ENCODE assay signal across 9 cellular contexts in the genomic region with DNA sequence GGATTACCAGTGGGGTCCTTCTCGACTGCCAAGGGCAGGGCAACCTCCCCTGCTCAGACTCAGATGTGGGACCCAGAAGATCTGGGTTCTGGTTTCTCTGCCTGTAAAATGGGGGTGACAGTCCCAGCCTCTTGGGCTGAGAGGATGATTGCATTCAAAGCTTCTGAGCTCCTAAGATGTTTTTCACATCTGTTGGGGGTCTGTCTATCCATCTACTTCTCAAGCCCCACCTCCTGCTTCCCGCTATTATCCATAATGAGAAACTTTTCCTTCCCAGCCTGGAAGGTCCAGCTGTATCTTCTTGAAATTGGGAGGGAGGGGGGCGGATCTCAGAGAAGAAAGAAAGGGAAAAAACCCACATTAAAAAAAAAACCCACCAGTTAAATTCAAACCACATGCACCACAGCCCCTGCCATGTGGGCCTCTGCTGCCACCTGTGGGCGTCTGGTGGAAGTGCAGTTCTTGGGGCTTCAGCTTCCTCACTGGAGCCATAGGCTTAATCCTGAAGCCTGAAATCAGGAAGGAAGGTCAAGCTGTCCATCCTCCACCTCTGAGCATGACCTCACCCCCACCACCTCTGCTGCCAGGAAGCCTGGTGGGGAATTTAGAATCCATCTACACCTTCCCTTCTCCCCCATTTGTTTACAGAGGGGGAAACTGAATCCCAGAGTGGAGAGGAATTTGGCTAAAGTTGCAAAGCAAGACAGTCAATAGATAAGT. TPM values are rescaled to one million over a fixed set of nuclear protein-coding genes. Genes with fewer than 3 reads are reported as not detected.
DNase-seq lines count a peak whose midpoint lies in the region; ATAC-seq and TF ChIP-seq lines count a peak whose summit lies in the region.
"Had no signal": no experiment of that assay in that cellular context is flagged by ENCODE, and none has a peak within 500 bp of the region (broad histone marks: within the 10 kb centered on the region; RNA-seq: fewer than 3 reads in every experiment).

No MANE protein-coding gene starts in this region.

- no peaks in the 10 kb centered on the region for H3K79me2 ChIP-seq in OCI-LY7 (ENCODE audit: insufficient read depth, low read depth, low read length)

- CTCF ChIA-PET in CD8-positive, alpha-beta memory T cell (lab: Charles Lee) = interaction anchor here (0.7 to 8.4 kb wide), 25 partner anchors 8 to 330 kb away, joined by 3 to 109 read pairs (median 4); a partner anchor contains a TSS
- CTCF ChIA-PET in OCI-LY7 (lab: Charles Lee; ENCODE audit: unreplicated experiment) = interaction anchor here (0.6 to 2.2 kb wide), 8 partner anchors 17 to 88 kb away, joined by 3 to 17 read pairs (median 4); no protein-coding TSS in a partner anchor
- CTCF ChIA-PET in naive thymus-derived CD4-positive, alpha-beta T cell (lab: Charles Lee) = interaction anchor here (0.6 to 3.6 kb wide), 14 partner anchors 14 to 553 kb away, joined by 3 to 28 read pairs (median 5); a partner anchor contains a TSS

- H3K4me3 Mint-ChIP-seq in CD8-positive, alpha-beta memory T cell = no peak overlapping the region
- H3K4me3 Mint-ChIP-seq in naive thymus-derived CD4-positive, alpha-beta T cell = no peak overlapping the region

- no peaks in the 10 kb centered on the region for H3K9me3 ChIP-seq in CD8-positive, alpha-beta memory T cell (ENCODE audit: low read length)
- no peaks in the 10 kb centered on the region for H3K9me3 ChIP-seq in OCI-LY7 (ENCODE audit: low read length)
- no peaks in the 10 kb centered on the region for H3K9me3 ChIP-seq in naive thymus-derived CD4-positive, alpha-beta T cell (ENCODE audit: control insufficient read depth in 2 of 3, low read length in 3 of 3)

- H3K27me3 Mint-ChIP-seq in CD8-positive, alpha-beta memory T cell = peaks cover 0 to 6% of the 10 kb centered on the region in 2 donors
- H3K27me3 Mint-ChIP-seq in naive thymus-derived CD4-positive, alpha-beta T cell = peaks cover 0 to 11% (median 0%) of the 10 kb centered on the region in 5 donors

- H3K36me3 Mint-ChIP-seq in CD8-positive, alpha-beta memory T cell = no peaks in the 10 kb centered on the region
- no peaks in the 10 kb centered on the region for H3K36me3 Mint-ChIP-seq in naive thymus-derived CD4-positive, alpha-beta T cell

- H3K9me2 ChIP-seq in OCI-LY7 (ENCODE audit: insufficient read depth, low read length) = no peaks in the 10 kb centered on the region

- no peaks in the 10 kb centered on the region for H3K9me3 Mint-ChIP-seq in CD8-positive, alpha-beta memory T cell
- H3K9me3 Mint-ChIP-seq in naive thymus-derived CD4-positive, alpha-beta T cell = no peaks in the 10 kb centered on the region

- no TSS peak for BruUV-seq in OCI-LY7 (replicated peaks; lab: Mats Ljungman, UMichigan)

- H3K4me2 ChIP-seq in OCI-LY7 (ENCODE audit: low read length) = 0 out of 2 replicates have a peak overlapping the region, but pooled peaks have one; percentile 4

- no peaks in the 10 kb centered on the region for H3K4me1 ChIP-seq in CD8-positive, alpha-beta memory T cell (ENCODE audit: insufficient read depth, low read length)
- H3K4me1 ChIP-seq in OCI-LY7 (ENCODE audit: insufficient read depth, low read length, poor library complexity, severe bottlenecking) = peaks cover 13% of the 10 kb centered on the region
- H3K4me1 ChIP-seq in naive thymus-derived CD4-positive, alpha-beta T cell (ENCODE audit: control insufficient read depth in 2 of 2, insufficient read depth in 2 of 2, low read length in 2 of 2) = no peaks in the 10 kb centered on the region

- H3K27ac ChIP-seq in CD8-positive, alpha-beta memory T cell (ENCODE audit: low read depth, low read length) = no peak overlapping the region
- no peak overlapping the region for H3K27ac ChIP-seq in OCI-LY7 (ENCODE audit: low read depth, low read length, poor library complexity, severe bottlenecking)
- H3K27ac ChIP-seq in naive thymus-derived CD4-positive, alpha-beta T cell (ENCODE audit: low read depth, low read length) = no peak overlapping the region

- H3K27ac Mint-ChIP-seq in CD8-positive, alpha-beta memory T cell = no peak overlapping the region
- H3K27ac Mint-ChIP-seq in naive thymus-derived CD4-positive, alpha-beta T cell = no peak overlapping the region

- DNase-seq in CD8-positive, alpha-beta memory T cell = peak; percentile 62 to 83 (median 72)
- DNase-seq in HuH-7.5 (ENCODE audit: low spot score) = peak; percentile 90
- peak; percentile 77 for DNase-seq in OCI-LY7 (ENCODE audit: low spot score)
- DNase-seq in activated T-cell treated with anti-CD3 and anti-CD28 coated beads for 1 hour (ENCODE audit: low read depth) = peak; percentile 76
- DNase-seq in erythroblast (lab: John Stamatoyannopoulos, UW) = peak; percentile 54 to 78
- DNase-seq in naive thymus-derived CD4-positive, alpha-beta T cell = peak; percentile 59 to 82 (median 68)
- DNase-seq in stimulated activated CD8-positive, alpha-beta memory T cell treated with anti-CD3 and anti-CD28 coated beads, Interleukin-7, amount 100 ng/mL, for 48 hours (ENCODE audit: extremely low read depth in 1 of 2, low read depth in 1 of 2) = peak; percentile 40 to 53

- H3K36me3 ChIP-seq in CD8-positive, alpha-beta memory T cell (ENCODE audit: insufficient read depth, low read length) = no peaks in the 10 kb centered on the region
- no peaks in the 10 kb centered on the region for H3K36me3 ChIP-seq in OCI-LY7 (ENCODE audit: insufficient read depth, low read length)
- H3K36me3 ChIP-seq in naive thymus-derived CD4-positive, alpha-beta T cell (ENCODE audit: control insufficient read depth in 2 of 3, insufficient read depth in 3 of 3, low read length in 3 of 3) = no peaks in the 10 kb centered on the region

- peak overlapping the region; percentile 63; the same call in 1 of the 2 replicates for H2AFZ ChIP-seq in OCI-LY7 (ENCODE audit: low read length)

- TF ChIP-seq POLR2A in erythroblast (IDR thresholded peaks at IDR 0.05; ENCODE audit: low read length) = no peak

- no peaks in the 10 kb centered on the region for H4K20me1 ChIP-seq in OCI-LY7 (ENCODE audit: insufficient read depth, low read length)

- H3K27me3 ChIP-seq in CD8-positive, alpha-beta memory T cell (ENCODE audit: insufficient read depth, low read length, poor library complexity, severe bottlenecking) = no peaks in the 10 kb centered on the region
- H3K27me3 ChIP-seq in naive thymus-derived CD4-positive, alpha-beta T cell (ENCODE audit: control insufficient read depth in 2 of 2, insufficient read depth in 2 of 2, low read length in 2 of 2) = no peaks in the 10 kb centered on the region

- TF ChIP-seq CTCF in OCI-LY7 (conservative IDR thresholded peaks at IDR 0.05; ENCODE audit: low read length) = peak; percentile 99

- peak; percentile 92 for ATAC-seq in naive thymus-derived CD4-positive, alpha-beta T cell
- no peak for ATAC-seq in GM18870 (IDR thresholded peaks at IDR 0.05; ENCODE audit: unreplicated experiment)

- intact Hi-C loops in OCI-LY7 (cut with micrococcal nuclease; ENCODE audit: unreplicated experiment) = loop anchor here (1.0 kb wide), 2 partner anchors 28 to 40 kb away; no protein-coding TSS in a partner anchor
- intact Hi-C loops in naive thymus-derived CD4-positive, alpha-beta T cell (cut with micrococcal nuclease) = loop anchor here (1.0 kb wide), 3 partner anchors 28 to 504 kb away; no protein-coding TSS in a partner anchor

- H3K4me3 ChIP-seq in CD8-positive, alpha-beta memory T cell (ENCODE audit: low read length) = no peak overlapping the region
- H3K4me3 ChIP-seq in OCI-LY7 (ENCODE audit: low read depth, low read length, poor library complexity, severe bottlenecking) = no peak overlapping the region
- no peak overlapping the region for H3K4me3 ChIP-seq in naive thymus-derived CD4-positive, alpha-beta T cell (ENCODE audit: low read length)

- H3K4me1 Mint-ChIP-seq in CD8-positive, alpha-beta memory T cell = no peaks in the 10 kb centered on the region
- peaks cover 0 to 6% (median 0%) of the 10 kb centered on the region in 7 donors for H3K4me1 Mint-ChIP-seq in naive thymus-derived CD4-positive, alpha-beta T cell

- POLR2A ChIA-PET in CD8-positive, alpha-beta memory T cell (lab: Charles Lee) = interaction anchor here (0.7 to 1.8 kb wide), 4 partner anchors 14 to 364 kb away, joined by 3 to 7 read pairs (median 4); a partner anchor contains a TSS
- POLR2A ChIA-PET in OCI-LY7 (lab: Charles Lee) = interaction anchor here (0.6 to 0.9 kb wide), 4 partner anchors 21 to 1165 kb away, joined by 3 to 5 read pairs (median 3); no protein-coding TSS in a partner anchor
- POLR2A ChIA-PET in naive thymus-derived CD4-positive, alpha-beta T cell (lab: Charles Lee) = interaction anchor here (1.3 kb wide), 1 partner anchor 40 kb away, joined by 3 read pairs; no protein-coding TSS in a partner anchor

RNA-seq across cellular contexts. Expression of a gene that starts 27.3 kb away (rescaled TPM):
- total RNA-seq in CD8-positive, alpha-beta memory T cell = not detected
- not detected for polyA plus RNA-seq in CD8-positive, alpha-beta memory T cell
- 0.19 and 0.21 TPM in 2 replicates for total RNA-seq in OCI-LY7 (2014; rRNA removed; shearing (Covaris generic))
- 0.57 and 1.4 TPM in 2 replicates for total RNA-seq in OCI-LY7 (2022)
- total RNA-seq in naive thymus-derived CD4-positive, alpha-beta T cell = 1 to 10 TPM in 1 of 5 experiments, under 1 TPM in 2, not detected in 2; 0.11 to 1.1 (median 0.98) TPM
- polyA plus RNA-seq in naive thymus-derived CD4-positive, alpha-beta T cell = not detected
- total RNA-seq: T-helper 1 cell treated with Interleukin-12 subunit alpha and Interleukin-12 subunit beta and Interleukin-4 antibody, amounts not matched to agents 30 ng/mL and 1 ng/mL, for 36 hours had no signal

RNA-seq across cellular contexts. Expression of a gene that starts 40.8 kb away (rescaled TPM):
- 10 to 100 TPM; 23.4 TPM for total RNA-seq in CD8-positive, alpha-beta memory T cell
- 7.5 TPM for polyA plus RNA-seq in CD8-positive, alpha-beta memory T cell
- total RNA-seq in OCI-LY7 (2014; rRNA removed; shearing (Covaris generic)) = 16.6 and 21.5 TPM in 2 replicates
- 24.7 and 30.8 TPM in 2 replicates for total RNA-seq in OCI-LY7 (2022)
- total RNA-seq in naive thymus-derived CD4-positive, alpha-beta T cell = 100 to 1,000 TPM in 2 of 5 experiments, 10 to 100 TPM in 3; 11.9 to 275 (median 28.4) TPM
- 1 to 10 TPM; 2.0 to 6.4 TPM for polyA plus RNA-seq in naive thymus-derived CD4-positive, alpha-beta T cell
